Comparison of ENCODE assay signal across 1 cellular context in genomic region chr3:78870484-78870883, GRCh38.
TF ChIP-seq lines count a peak whose summit lies in the region.

No MANE protein-coding gene starts in this region.

TF ChIP-seq in GM23338, 12 proteins besides CTCF, POLR2A, EP300 and RAD21 (continued from another document):
- TF ChIP-seq ZNF462 (CRISPR knock-in tag; IDR thresholded peaks at IDR 0.05) (no peak), POLR2AphosphoS5 (IDR thresholded peaks at IDR 0.05; ENCODE audit: low read depth) (no peak), STAT1 (IDR thresholded peaks at IDR 0.05; ENCODE audit: unreplicated experiment) (no peak), NANOG (IDR thresholded peaks at IDR 0.05; ENCODE audit: borderline replicate concordance) (no peak), CREB1 (CRISPR knock-in tag; IDR thresholded peaks at IDR 0.05; ENCODE audit: low read depth) (no peak), REST (IDR thresholded peaks at IDR 0.05; ENCODE audit: unreplicated experiment) (no peak), EZH2 (IDR thresholded peaks at IDR 0.05; ENCODE audit: low read depth, unreplicated experiment) (no peak)
